ENCODE assay signal across 18 cellular contexts in genomic region chr7:30717181-30717580, GRCh38. TPM values are rescaled to one million over a fixed set of nuclear protein-coding genes. Genes with fewer than 3 reads are reported as not detected.
DNase-seq lines count a peak whose midpoint lies in the region; ATAC-seq, FAIRE-seq and TF ChIP-seq lines count a peak whose summit lies in the region.
"Had no signal": no experiment of that assay in that cellular context is flagged by ENCODE, and none has a peak within 500 bp of the region (broad histone marks: within the 10 kb centered on the region; RNA-seq: fewer than 3 reads in every experiment).

No MANE protein-coding gene starts in this region.

- DNase-seq in GM23248 (peak; percentile 36), NB4 (ENCODE audit: low read depth) (peak; percentile 59), H1 (ENCODE audit: low read depth in 1 of 2, low spot score in 2 of 2) (no peak), psoas muscle (no peak), NCI-H1436 (lab: John Stamatoyannopoulos, UW) (no peak), amniotic stem cell (lab: John Stamatoyannopoulos, UW) (no peak)
- DNase-seq in activated T-cell treated with anti-CD3 and anti-CD28 coated beads, Interleukin-2, amount 50 U/mL, for 72 hours: no peak
- DNase-seq: activated B cell treated with CpG ODN at 0.5 μM for 24 hours; activated naive CD8-positive, alpha-beta T cell treated with anti-CD3 and anti-CD28 coated beads, Interleukin-2, amount 50 U/mL, for 24 hours; CD8-positive, alpha-beta T cell; NCI-H1092 treated with DMSO at 0.1 percent for 48 hours; NCI-H524 treated with DMSO at 0.1 percent for 48 hours; SIG-M5; substantia nigra had no signal

- CTCF ChIA-PET in H1 (lab: Charles Lee; ENCODE audit: partially characterized antibody): interaction anchor here (0.9 to 4.0 kb wide), 13 partner anchors 9 to 82 kb away, joined by 3 to 33 read pairs (median 5); partner anchors contain the start of gene CRHR2

- H3K4me3 Mint-ChIP-seq in activated T-cell treated with anti-CD3 and anti-CD28 coated beads, Interleukin-2, amount 50 U/mL, for 72 hours: no peak overlapping the region
- H3K4me3 Mint-ChIP-seq: activated B cell treated with CpG ODN at 0.5 μM for 24 hours; activated naive CD8-positive, alpha-beta T cell treated with anti-CD3 and anti-CD28 coated beads, Interleukin-2, amount 50 U/mL, for 24 hours; CD8-positive, alpha-beta T cell; dendritic cell treated with granulocyte-macrophage colony-stimulating factor and Interleukin-4, amounts not matched to agents 40 ng/mL and 50 ng/mL, for 4 days; natural killer cell treated with Interleukin-12 subunit alpha and Interleukin-12 subunit beta and Interleukin-15 and Interleukin-18, amount 100 ng/mL, for 72 hours had no signal

- no peaks in the 10 kb centered on the region for H3F3A ChIP-seq in GM23248 (ENCODE audit: insufficient read depth)

- peak; percentile 51 to 66 for TF ChIP-seq RAD21 in H1 (IDR thresholded peaks at IDR 0.05 in 1 of 2, conservative IDR thresholded peaks at IDR 0.05 in 1 of 2; ENCODE audit: low read depth in 2 of 2, low read length in 2 of 2)

- H3K23ac ChIP-seq in H1 (ENCODE audit: insufficient read length): no peak overlapping the region

- TF ChIP-seq EP300 in H1 (IDR thresholded peaks at IDR 0.05; ENCODE audit: borderline replicate concordance in 1 of 2, low read depth in 2 of 2, low read length in 2 of 2): no peak

- H3K79me1 ChIP-seq in H1 (ENCODE audit: low read depth, low read length): no peaks in the 10 kb centered on the region

- no peak overlapping the region for H4K91ac ChIP-seq in H1 (replicated peaks; ENCODE audit: insufficient read length, low read length)

- no peak overlapping the region for H3K4me2 ChIP-seq in GM23248 (ENCODE audit: unreplicated experiment)
- H3K4me2 ChIP-seq in H1 (ENCODE audit: insufficient read depth in 1 of 2, low read depth in 2 of 2, low read length in 2 of 2): no peak overlapping the region

- no peak overlapping the region for H2BK5ac ChIP-seq in H1 (ENCODE audit: low read depth, low read length)

- H4K20me1 ChIP-seq in GM23248 (ENCODE audit: insufficient read depth): no peaks in the 10 kb centered on the region
- H4K20me1 ChIP-seq in H1 (replicated peaks in 1 of 2; ENCODE audit: control insufficient read depth in 1 of 2, insufficient read depth in 2 of 2, low read length in 2 of 2): no peaks in the 10 kb centered on the region

- POLR2A ChIA-PET in H1 (lab: Charles Lee; ENCODE audit: partially characterized antibody): interaction anchor here (0.7 to 1.1 kb wide), 3 partner anchors 10 to 89 kb away, joined by 3 read pairs; no protein-coding TSS in a partner anchor

- H3K27ac Mint-ChIP-seq in activated T-cell treated with anti-CD3 and anti-CD28 coated beads, Interleukin-2, amount 50 U/mL, for 72 hours: no peak overlapping the region
- H3K27ac Mint-ChIP-seq: activated B cell treated with CpG ODN at 0.5 μM for 24 hours; activated naive CD8-positive, alpha-beta T cell treated with anti-CD3 and anti-CD28 coated beads, Interleukin-2, amount 50 U/mL, for 24 hours; CD8-positive, alpha-beta T cell; dendritic cell treated with granulocyte-macrophage colony-stimulating factor and Interleukin-4, amounts not matched to agents 40 ng/mL and 50 ng/mL, for 4 days; natural killer cell treated with Interleukin-12 subunit alpha and Interleukin-12 subunit beta and Interleukin-15 and Interleukin-18, amount 100 ng/mL, for 72 hours had no signal

- peak; percentile 38 for TF ChIP-seq CTCF in NB4 (IDR thresholded peaks at IDR 0.05; ENCODE audit: low read depth, low read length)
- TF ChIP-seq CTCF in H1 (IDR thresholded peaks at IDR 0.05; ENCODE audit: control extremely low read depth in 1 of 3, insufficient read depth in 1 of 3, low read depth in 1 of 3, low read length in 3 of 3): peak; percentile 31 to 57 (median 55); a peak in 3 of 4 replicates
- no peak for TF ChIP-seq CTCF in psoas muscle (IDR thresholded peaks at IDR 0.05)

- no peak overlapping the region for H3K14ac ChIP-seq in H1 (ENCODE audit: insufficient read length)

- H2BK120ac ChIP-seq in H1 (replicated peaks; ENCODE audit: low read depth, low read length): no peak overlapping the region

- H2BK15ac ChIP-seq in H1 (ENCODE audit: low read length): no peak overlapping the region

- H3K36me3 ChIP-seq in GM23248 (ENCODE audit: low read depth): no peaks in the 10 kb centered on the region
- no peaks in the 10 kb centered on the region for H3K36me3 ChIP-seq in H1 (ENCODE audit: control insufficient read depth in 2 of 4, insufficient read depth in 4 of 4, low read length in 3 of 4)
- H3K36me3 ChIP-seq in psoas muscle (ENCODE audit: insufficient read depth in 1 of 2, low read depth in 1 of 2): no peaks in the 10 kb centered on the region
- H3K36me3 ChIP-seq: gastroesophageal sphincter had no signal

- WGBS in GM23248 (ENCODE audit: low coverage in 1 of 2, low lambda C conversion rate in 2 of 2, missing lambda C conversion rate in 2 of 2), 2 experiments: 70 to 83% methylated on average over 2 of the region's 2 CpGs
- 68% methylated on average over 2 of the region's 2 CpGs; no CpG with 5 or more reads in 1 of the 2 experiments for WGBS in H1 (ENCODE audit: extremely low coverage in 1 of 2, insufficient coverage in 1 of 2, insufficient read length in 1 of 2, insufficient replicate concordance in 2 of 2, low coverage in 1 of 2, low lambda C conversion rate in 2 of 2, missing lambda C conversion rate in 1 of 2), 2 experiments
- WGBS in psoas muscle, 3 donors: 71 to 87% (median 77%) methylated on average over 2 of the region's 2 CpGs

- intact Hi-C loops in psoas muscle (cut with DNase I): no loop called here

- H4K8ac ChIP-seq in H1 (ENCODE audit: extremely low read depth, insufficient read depth, low read length): no peak overlapping the region

- H4K5ac ChIP-seq in H1 (ENCODE audit: insufficient read length, low read depth, low read length): no peak overlapping the region

- FAIRE-seq in H1 (lab: Jason Lieb, UNC): no peak

- no peak overlapping the region for H2AK5ac ChIP-seq in H1 (ENCODE audit: low read depth, low read length)

- no peak overlapping the region for H3K4me3 ChIP-seq in GM23248
- no peak overlapping the region for H3K4me3 ChIP-seq in NB4 (ENCODE audit: low read depth, low read length)
- H3K4me3 ChIP-seq in H1 (ENCODE audit: extremely low read depth in 1 of 4, insufficient read depth in 2 of 4, low read depth in 3 of 4, low read length in 4 of 4): no peak overlapping the region
- H3K4me3 ChIP-seq in psoas muscle: no peak overlapping the region
- H3K4me3 ChIP-seq: gastroesophageal sphincter had no signal

- in situ Hi-C loops in GM23248 (cut with MboI): no loop called here

- no peak overlapping the region for H3K56ac ChIP-seq in H1 (replicated peaks; ENCODE audit: insufficient read length, low read depth, low read length)

- H3K79me2 ChIP-seq in GM23248 (ENCODE audit: insufficient read depth) (no peaks in the 10 kb centered on the region), H1 (ENCODE audit: control insufficient read depth in 1 of 2, insufficient read depth in 2 of 2, low read length in 2 of 2) (no peaks in the 10 kb centered on the region)

- ATAC-seq in psoas muscle: peak; percentile 57 to 87 (median 76)
- no peak for ATAC-seq in activated T-cell treated with anti-CD3 and anti-CD28 coated beads, Interleukin-2, amount 50 U/mL, for 72 hours (replicated peaks in 1 of 2)
- ATAC-seq: activated naive CD8-positive, alpha-beta T cell treated with anti-CD3 and anti-CD28 coated beads, Interleukin-2, amount 50 U/mL, for 24 hours; CD8-positive, alpha-beta T cell; gastroesophageal sphincter; natural killer cell treated with Interleukin-12 subunit alpha and Interleukin-12 subunit beta and Interleukin-15 and Interleukin-18, amount 100 ng/mL, for 72 hours had no signal

- H3K9me3 Mint-ChIP-seq in activated T-cell treated with anti-CD3 and anti-CD28 coated beads, Interleukin-2, amount 50 U/mL, for 72 hours: peaks cover 15 to 19% of the 10 kb centered on the region in 2 donors

- no peaks in the 10 kb centered on the region for H3K27me3 Mint-ChIP-seq in activated T-cell treated with anti-CD3 and anti-CD28 coated beads, Interleukin-2, amount 50 U/mL, for 72 hours (ENCODE audit: low read depth)
- H3K27me3 Mint-ChIP-seq: activated naive CD8-positive, alpha-beta T cell treated with anti-CD3 and anti-CD28 coated beads, Interleukin-2, amount 50 U/mL, for 24 hours; natural killer cell treated with Interleukin-12 subunit alpha and Interleukin-12 subunit beta and Interleukin-15 and Interleukin-18, amount 100 ng/mL, for 72 hours had no signal

- H2BK12ac ChIP-seq in H1 (ENCODE audit: low read depth, low read length): no peak overlapping the region

- H2BK20ac ChIP-seq in H1 (ENCODE audit: low read length): no peak overlapping the region

- H3K9ac ChIP-seq in GM23248 (no peak overlapping the region), H1 (replicated peaks in 1 of 4; ENCODE audit: extremely low read depth in 1 of 4, low read depth in 3 of 4, low read length in 3 of 4) (no peak overlapping the region)

- H3K4me1 ChIP-seq in GM23248 (ENCODE audit: insufficient read depth) (no peaks in the 10 kb centered on the region), H1 (replicated peaks in 1 of 4; ENCODE audit: control insufficient read depth in 3 of 4, insufficient read depth in 4 of 4, low read length in 3 of 4) (no peaks in the 10 kb centered on the region; a peak in 1 of 7 replicates), psoas muscle (no peaks in the 10 kb centered on the region)
- H3K4me1 ChIP-seq: gastroesophageal sphincter had no signal

- H3K36me3 Mint-ChIP-seq in activated T-cell treated with anti-CD3 and anti-CD28 coated beads, Interleukin-2, amount 50 U/mL, for 72 hours (ENCODE audit: insufficient read depth in 2 of 2): peaks cover 22 to 24% of the 10 kb centered on the region in 2 donors

- H3K9me3 ChIP-seq in GM23248 (ENCODE audit: low read depth) (no peaks in the 10 kb centered on the region), H1 (ENCODE audit: insufficient read depth in 2 of 2, low read depth in 1 of 2, low read length in 1 of 2) (peaks cover 18 to 22% of the 10 kb centered on the region in 2 experiments), psoas muscle (peaks cover 6% of the 10 kb centered on the region)

- no peak overlapping the region for H3K18ac ChIP-seq in H1 (ENCODE audit: extremely low read depth, low read length)

- H3K4me1 Mint-ChIP-seq in activated T-cell treated with anti-CD3 and anti-CD28 coated beads, Interleukin-2, amount 50 U/mL, for 72 hours (ENCODE audit: low read depth): no peaks in the 10 kb centered on the region
- H3K4me1 Mint-ChIP-seq: activated B cell treated with CpG ODN at 0.5 μM for 24 hours; activated naive CD8-positive, alpha-beta T cell treated with anti-CD3 and anti-CD28 coated beads, Interleukin-2, amount 50 U/mL, for 24 hours had no signal

- peaks cover 4% of the 10 kb centered on the region; the same call in 1 of the 2 replicates for H3K23me2 ChIP-seq in H1 (ENCODE audit: low read depth, low read length)

- H3K9me2 ChIP-seq in GM23248 (ENCODE audit: insufficient read depth): no peaks in the 10 kb centered on the region

- no peak overlapping the region for H3K27ac ChIP-seq in GM23248
- H3K27ac ChIP-seq in H1 (ENCODE audit: low read depth, low read length): no peak overlapping the region
- H3K27ac ChIP-seq in psoas muscle: no peak overlapping the region
- H3K27ac ChIP-seq: gastroesophageal sphincter had no signal

- H3K27me3 ChIP-seq in GM23248 (replicated peaks; ENCODE audit: insufficient read depth) (peaks cover 13% of the 10 kb centered on the region; the same call in 1 of the 2 replicates), H1 (replicated peaks in 1 of 4; ENCODE audit: control insufficient read depth in 3 of 4, extremely low read depth in 1 of 4, insufficient read depth in 3 of 4, low read length in 3 of 4) (no peaks in the 10 kb centered on the region), psoas muscle (ENCODE audit: insufficient read depth in 3 of 3, low read length in 2 of 3) (no peaks in the 10 kb centered on the region)
- H3K27me3 ChIP-seq: gastroesophageal sphincter had no signal

- H2AFZ ChIP-seq in GM23248 (no peak overlapping the region), H1 (ENCODE audit: low read length) (no peak overlapping the region)

- TF ChIP-seq POLR2A in NB4 (IDR thresholded peaks at IDR 0.05; ENCODE audit: extremely low read depth, insufficient read length) (no peak), H1 (IDR thresholded peaks at IDR 0.05; ENCODE audit: control extremely low read depth in 1 of 2, low read depth in 2 of 2, low read length in 2 of 2) (no peak)

- H3K4ac ChIP-seq in H1 (replicated peaks; ENCODE audit: insufficient read length, low read depth, low read length): no peak overlapping the region

RNA-seq across cellular contexts. Expression of gene INMT, which starts 34.8 kb away (rescaled TPM):
- total RNA-seq in GM23248 (2014; rRNA removed; shearing (Covaris generic)): 0.13 TPM in 1 of 2 replicates, not detected in the other
- 0.09 TPM in 2 replicates for polyA plus RNA-seq in GM23248 (2016; fragmentation: Nextera tagmentation; extraction: Ambion mirVana)
- 0.60 and 0.84 TPM in 2 replicates for total RNA-seq in H1 (2021; fragmentation: NEBNext Ultra II Directional; extraction: Animal tissue kit (Norgen Biotek cat#: 25700))
- 0.94 and 1.2 TPM in 2 replicates for polyA plus RNA-seq in H1 (2011; rRNA removed)
- 1.8 TPM for polyA plus RNA-seq in H1 (2011; cell fraction: cytosol; rRNA removed)
- polyA plus RNA-seq in H1 (2011; cell fraction: nucleus; rRNA removed): 4.0 TPM
- polyA plus RNA-seq in H1 (2012, experiment 1 of 2): 0.71 to 2.0 TPM (median 1.0 TPM) in 4 replicates
- 0.22 TPM for polyA plus RNA-seq in H1 (2012, experiment 2 of 2)
- polyA plus RNA-seq in H1 (2013, experiment 1 of 2): 0.39 TPM
- polyA plus RNA-seq in H1 (2013, experiment 2 of 2): 0.11 TPM
- polyA minus RNA-seq in H1 (2011; rRNA and poly(A)+ RNA removed): 1.1 and 1.9 TPM in 2 replicates
- polyA minus RNA-seq in H1 (2011; cell fraction: cytosol; rRNA and poly(A)+ RNA removed): 0.73 TPM
- polyA minus RNA-seq in H1 (2011; cell fraction: nucleus; rRNA and poly(A)+ RNA removed): 2.9 TPM
- total RNA-seq in psoas muscle: 10 to 100 TPM in 2 of 4 donors, 1 to 10 TPM in 2; 2.3 to 32.0 (median 9.0) TPM
- 1 to 10 TPM; 2.4 to 4.6 (median 2.4) TPM for polyA plus RNA-seq in psoas muscle
- total RNA-seq in activated T-cell treated with anti-CD3 and anti-CD28 coated beads, Interleukin-2, amount 50 U/mL, for 72 hours: under 1 TPM in 1 of 2 donors, not detected in 1; 0.53 TPM
- total RNA-seq: HT-29 had no signal

RNA-seq across cellular contexts. Expression of gene CRHR2, which starts 34.9 kb away (rescaled TPM):
- total RNA-seq in GM23248 (2014; rRNA removed; shearing (Covaris generic)): not detected in 2 replicates
- polyA plus RNA-seq in GM23248 (2016; fragmentation: Nextera tagmentation; extraction: Ambion mirVana) (0.05 TPM in 1 of 2 replicates, not detected in the other), H1 (2011; rRNA removed) (0.99 and 1.3 TPM in 2 replicates), psoas muscle (under 1 TPM; 0.09 to 0.34 (median 0.30) TPM)
- 0.19 and 0.37 TPM in 2 replicates for total RNA-seq in H1 (2021; fragmentation: NEBNext Ultra II Directional; extraction: Animal tissue kit (Norgen Biotek cat#: 25700))
- polyA plus RNA-seq in H1 (2011; cell fraction: cytosol; rRNA removed): 0.79 TPM
- 2.5 TPM for polyA plus RNA-seq in H1 (2011; cell fraction: nucleus; rRNA removed)
- polyA plus RNA-seq in H1 (2012, experiment 1 of 2): 0.66 to 0.97 TPM (median 0.72 TPM) in 4 replicates
- polyA plus RNA-seq in H1 (2012, experiment 2 of 2): 0.47 TPM
- polyA plus RNA-seq in H1 (2013, experiment 1 of 2): 0.39 TPM
- 0.37 TPM for polyA plus RNA-seq in H1 (2013, experiment 2 of 2)
- polyA minus RNA-seq in H1 (2011; rRNA and poly(A)+ RNA removed): 0.35 and 1.8 TPM in 2 replicates
- polyA minus RNA-seq in H1 (2011; cell fraction: cytosol; rRNA and poly(A)+ RNA removed): 0.37 TPM
- polyA minus RNA-seq in H1 (2011; cell fraction: nucleus; rRNA and poly(A)+ RNA removed): 0.40 TPM
- 1 to 10 TPM in 1 of 4 donors, under 1 TPM in 3; 0.34 to 1.3 (median 0.42) TPM for total RNA-seq in psoas muscle
- not detected for total RNA-seq in activated T-cell treated with anti-CD3 and anti-CD28 coated beads, Interleukin-2, amount 50 U/mL, for 72 hours
- total RNA-seq: activated B cell treated with CpG ODN at 0.5 μM for 24 hours; HT-29; natural killer cell treated with Interleukin-12 subunit alpha and Interleukin-12 subunit beta and Interleukin-15 and Interleukin-18, amount 100 ng/mL, for 72 hours had no signal

RNA-seq across cellular contexts. Expression of gene MINDY4, which starts 54.0 kb away (rescaled TPM):
- total RNA-seq in GM23248 (2014; rRNA removed; shearing (Covaris generic)): 1.8 and 3.5 TPM in 2 replicates
- polyA plus RNA-seq in GM23248 (2016; fragmentation: Nextera tagmentation; extraction: Ambion mirVana): 2.5 and 2.6 TPM in 2 replicates
- total RNA-seq in H1 (2021; fragmentation: NEBNext Ultra II Directional; extraction: Animal tissue kit (Norgen Biotek cat#: 25700)): 3.6 and 3.8 TPM in 2 replicates
- 1.3 and 1.6 TPM in 2 replicates for polyA plus RNA-seq in H1 (2011; rRNA removed)
- polyA plus RNA-seq in H1 (2011; cell fraction: cytosol; rRNA removed): 1.8 TPM
- 3.1 TPM for polyA plus RNA-seq in H1 (2011; cell fraction: nucleus; rRNA removed)
- polyA plus RNA-seq in H1 (2012, experiment 1 of 2): 2.2 to 3.3 TPM (median 2.6 TPM) in 4 replicates
- polyA plus RNA-seq in H1 (2012, experiment 2 of 2): 2.2 TPM
- polyA plus RNA-seq in H1 (2013, experiment 1 of 2): 1.6 TPM
- 1.5 TPM for polyA plus RNA-seq in H1 (2013, experiment 2 of 2)
- polyA minus RNA-seq in H1 (2011; rRNA and poly(A)+ RNA removed): 2.2 and 2.6 TPM in 2 replicates
- polyA minus RNA-seq in H1 (2011; cell fraction: cytosol; rRNA and poly(A)+ RNA removed): 0.66 TPM
- polyA minus RNA-seq in H1 (2011; cell fraction: nucleus; rRNA and poly(A)+ RNA removed): 5.3 TPM
- 1 to 10 TPM; 1.3 to 3.5 (median 2.0) TPM for total RNA-seq in psoas muscle
- 1 to 10 TPM in 2 of 3 donors, under 1 TPM in 1; 0.86 to 3.3 (median 1.1) TPM for polyA plus RNA-seq in psoas muscle
- 1 to 10 TPM; 1.1 to 1.9 TPM for total RNA-seq in activated T-cell treated with anti-CD3 and anti-CD28 coated beads, Interleukin-2, amount 50 U/mL, for 72 hours

Comparison
In these comparisons a context has a peak if more than half of its experiments do, and no peak if none do; other contexts are left out.
1. DNase-seq: peak in GM23248 (single experiment) and NB4 (single experiment); none in H1 (0 of 2), psoas muscle (0 of 2), activated T-cell treated with anti-CD3 and anti-CD28 coated beads, Interleukin-2, amount 50 U/mL, for 72 hours (0 of 2), NCI-H1436 (single experiment) and amniotic stem cell (single experiment).
2. ATAC-seq: peak in psoas muscle (4 of 4); none in activated T-cell treated with anti-CD3 and anti-CD28 coated beads, Interleukin-2, amount 50 U/mL, for 72 hours (0 of 2).